ENCODE assay signal across 21 cellular contexts in the genomic region with DNA sequence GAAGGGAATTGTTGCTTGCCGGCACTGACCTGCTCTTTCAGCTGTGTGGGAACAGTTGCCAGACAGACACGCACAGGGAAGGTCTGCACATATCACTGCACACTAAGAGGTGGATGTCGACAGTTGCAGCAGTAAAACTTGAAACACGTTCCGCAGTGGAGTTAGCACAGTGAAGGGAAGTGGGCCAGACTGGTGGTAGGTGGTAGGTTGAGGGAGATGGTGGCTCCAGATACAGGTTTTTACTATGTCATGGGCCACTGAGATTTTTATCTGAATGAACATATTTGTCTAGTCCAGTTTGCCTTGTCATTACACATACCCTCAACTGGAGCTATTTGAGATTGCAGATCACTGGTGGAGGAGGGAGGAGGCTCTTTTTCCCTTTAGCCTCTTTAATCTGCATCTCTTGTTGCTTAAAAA. TPM values are rescaled to one million over a fixed set of nuclear protein-coding genes. Genes with fewer than 3 reads are reported as not detected.
A peak's percentile ranks its signal among the peaks of the same experiment; 100 is the strongest.
DNase-seq lines count a peak whose midpoint lies in the region; ATAC-seq and TF ChIP-seq lines count a peak whose summit lies in the region.
"Had no signal": no experiment of that assay in that cellular context is flagged by ENCODE, and none has a peak within 500 bp of the region (broad histone marks: within the 10 kb centered on the region; RNA-seq: fewer than 3 reads in every experiment).

No MANE protein-coding gene starts in this region.

- intact Hi-C loops in CD8-positive, alpha-beta T cell (cut with DNase I, micrococcal nuclease) = loop anchor here in 1 of 2 experiments (10.0 kb wide), 1 partner anchor 62 kb away; no protein-coding TSS in a partner anchor
- intact Hi-C loops in mucosa of descending colon (cut with DNase I, micrococcal nuclease) = no loop called here

- H3K27ac ChIP-seq in CD4-positive, CD25-positive, alpha-beta regulatory T cell (ENCODE audit: insufficient read depth, low read length, poor library complexity, severe bottlenecking) = no peak overlapping the region
- no peak overlapping the region for H3K27ac ChIP-seq in CD8-positive, alpha-beta T cell (ENCODE audit: low read depth, low read length)
- H3K27ac ChIP-seq: gastrocnemius medialis had no signal

- CTCF ChIA-PET in CD8-positive, alpha-beta T cell (lab: Charles Lee) = interaction anchor here (1.2 to 1.7 kb wide), 2 partner anchors 10 to 163 kb away, joined by 5 to 8 read pairs; no protein-coding TSS in a partner anchor
- CTCF ChIA-PET in activated CD8-positive, alpha-beta T cell treated with anti-CD3 and anti-CD28 coated beads, Interleukin-2, amount 10 ng/mL, durations not matched to agents 7 days and 5 days (lab: Charles Lee) = interaction anchor here (0.9 to 1.7 kb wide), 6 partner anchors 11 to 261 kb away, joined by 3 to 7 read pairs (median 4); a partner anchor contains a TSS

- no peaks in the 10 kb centered on the region for H3K27me3 ChIP-seq in CD4-positive, CD25-positive, alpha-beta regulatory T cell (ENCODE audit: control insufficient read depth, insufficient read depth, low read length)
- no peaks in the 10 kb centered on the region for H3K27me3 ChIP-seq in CD8-positive, alpha-beta T cell (ENCODE audit: insufficient read depth, low read length)
- H3K27me3 ChIP-seq: gastrocnemius medialis, tibial artery had no signal

- DNase-seq in CD4-positive, CD25-positive, alpha-beta regulatory T cell = peak in 1 of 3 donors; percentile 51
- DNase-seq in CD8-positive, alpha-beta T cell = peak in 4 of 7 experiments; percentile 2 to 58 (median 26)
- DNase-seq in activated CD8-positive, alpha-beta T cell treated with anti-CD3 and anti-CD28 coated beads, Interleukin-2, amount 10 ng/mL, durations not matched to agents 7 days and 5 days = peak; percentile 46
- DNase-seq in mucosa of descending colon (no peak), CD1c-positive myeloid dendritic cell (ENCODE audit: extremely low spot score) (no peak), nephron progenitor cell (no peak)
- DNase-seq in stimulated activated naive B cell treated with anti-CD40 and anti-IgM and Interleukin-4, amounts not matched to agents 10 μg/mL and 1 μg/mL and 100 μg/mL, for 72 hours = no peak
- DNase-seq: activated CD4-positive, alpha-beta T cell treated with anti-CD3 and anti-CD28 coated beads, Interleukin-2, amount 50 U/mL, for 4 hours; gastrocnemius medialis; Kasumi-1; NCI-H1105; NCI-H2107; NCI-H510A; NK-92 treated with Interleukin-12 subunit alpha and Interleukin-12 subunit beta, amount 100 ng/mL, for 24 hours; occipital lobe; tibial artery had no signal

- peak; percentile 50 to 58 for ATAC-seq in CD4-positive, CD25-positive, alpha-beta regulatory T cell (ENCODE audit: low read depth in 2 of 2)
- peak; percentile 85 for ATAC-seq in CD8-positive, alpha-beta T cell
- peak; percentile 67 for ATAC-seq in activated CD8-positive, alpha-beta T cell treated with anti-CD3 and anti-CD28 coated beads, Interleukin-2, amount 10 ng/mL, durations not matched to agents 7 days and 5 days
- peak; percentile 10 for ATAC-seq in mucosa of descending colon
- ATAC-seq in stimulated activated naive B cell treated with anti-CD40 and anti-IgM and Interleukin-4, amounts not matched to agents 10 μg/mL and 1 μg/mL and 100 μg/mL, for 72 hours (replicated peaks) = no peak
- ATAC-seq: esophagus mucosa; gastrocnemius medialis; SK-N-SH treated with all-trans-retinoic acid at 6 μM for 48 hours; stimulated activated memory B cell treated with anti-CD40 and anti-IgM and Interleukin-4, amounts not matched to agents 10 μg/mL and 1 μg/mL and 100 μg/mL, for 72 hours had no signal

- H3K4me1 Mint-ChIP-seq in CD4-positive, CD25-positive, alpha-beta regulatory T cell = peaks cover 37 to 60% (median 54%) of the 10 kb centered on the region in 4 donors
- H3K4me1 Mint-ChIP-seq in CD8-positive, alpha-beta T cell (ENCODE audit: low read depth) = peaks cover 61% of the 10 kb centered on the region
- peaks cover 59% of the 10 kb centered on the region for H3K4me1 Mint-ChIP-seq in activated CD8-positive, alpha-beta T cell treated with anti-CD3 and anti-CD28 coated beads, Interleukin-2, amount 10 ng/mL, durations not matched to agents 7 days and 5 days (ENCODE audit: low read depth)
- peaks cover 21 to 49% of the 10 kb centered on the region in 2 donors for H3K4me1 Mint-ChIP-seq in stimulated activated naive B cell treated with anti-CD40 and anti-IgM and Interleukin-4, amounts not matched to agents 10 μg/mL and 1 μg/mL and 100 μg/mL, for 72 hours
- peaks cover 31% of the 10 kb centered on the region for H3K4me1 Mint-ChIP-seq in nephron progenitor cell

- H3K4me1 ChIP-seq in CD4-positive, CD25-positive, alpha-beta regulatory T cell (ENCODE audit: control insufficient read depth, insufficient read depth, low read length, poor library complexity, severe bottlenecking) = peaks cover 69% of the 10 kb centered on the region
- H3K4me1 ChIP-seq in CD8-positive, alpha-beta T cell (ENCODE audit: insufficient read depth, low read length) = peaks cover 71% of the 10 kb centered on the region
- H3K4me1 ChIP-seq in mucosa of descending colon (ENCODE audit: low read depth) = peaks cover 13% of the 10 kb centered on the region

- H3K9me3 Mint-ChIP-seq in CD4-positive, CD25-positive, alpha-beta regulatory T cell = peaks cover 0 to 1% (median 0%) of the 10 kb centered on the region in 7 donors
- no peaks in the 10 kb centered on the region for H3K9me3 Mint-ChIP-seq in CD8-positive, alpha-beta T cell
- H3K9me3 Mint-ChIP-seq in activated CD8-positive, alpha-beta T cell treated with anti-CD3 and anti-CD28 coated beads, Interleukin-2, amount 10 ng/mL, durations not matched to agents 7 days and 5 days (ENCODE audit: insufficient read depth) = no peaks in the 10 kb centered on the region
- no peaks in the 10 kb centered on the region for H3K9me3 Mint-ChIP-seq in stimulated activated naive B cell treated with anti-CD40 and anti-IgM and Interleukin-4, amounts not matched to agents 10 μg/mL and 1 μg/mL and 100 μg/mL, for 72 hours
- H3K9me3 Mint-ChIP-seq in nephron progenitor cell = no peaks in the 10 kb centered on the region
- H3K9me3 Mint-ChIP-seq: activated T-helper 1 cell treated with anti-CD3 and anti-CD28 coated beads, Interleukin-12 subunit alpha, Interleukin-12 subunit beta, Interleukin-2, Interleukin-4 antibody, amounts not matched to agents 30 ng/mL and 10 ng/mL and 1 ng/mL, durations not matched to agents 14 hours and 24 hours and 36 hours; stimulated activated memory B cell treated with anti-CD40 and anti-IgM and Interleukin-4, amounts not matched to agents 10 μg/mL and 1 μg/mL and 100 μg/mL, for 72 hours had no signal

- H3K9me3 ChIP-seq in CD4-positive, CD25-positive, alpha-beta regulatory T cell (ENCODE audit: control insufficient read depth in 2 of 2, low read length in 2 of 2) = no peaks in the 10 kb centered on the region
- no peaks in the 10 kb centered on the region for H3K9me3 ChIP-seq in CD8-positive, alpha-beta T cell (ENCODE audit: low read length)
- no peaks in the 10 kb centered on the region for H3K9me3 ChIP-seq in mucosa of descending colon
- H3K9me3 ChIP-seq: gastrocnemius medialis, tibial artery had no signal

- H3K4me3 Mint-ChIP-seq in CD4-positive, CD25-positive, alpha-beta regulatory T cell = no peak overlapping the region
- H3K4me3 Mint-ChIP-seq in CD8-positive, alpha-beta T cell = no peak overlapping the region
- H3K4me3 Mint-ChIP-seq in activated CD8-positive, alpha-beta T cell treated with anti-CD3 and anti-CD28 coated beads, Interleukin-2, amount 10 ng/mL, durations not matched to agents 7 days and 5 days = no peak overlapping the region
- no peak overlapping the region for H3K4me3 Mint-ChIP-seq in stimulated activated naive B cell treated with anti-CD40 and anti-IgM and Interleukin-4, amounts not matched to agents 10 μg/mL and 1 μg/mL and 100 μg/mL, for 72 hours
- H3K4me3 Mint-ChIP-seq in nephron progenitor cell = no peak overlapping the region
- H3K4me3 Mint-ChIP-seq: activated T-helper 1 cell treated with anti-CD3 and anti-CD28 coated beads, Interleukin-12 subunit alpha, Interleukin-12 subunit beta, Interleukin-2, Interleukin-4 antibody, amounts not matched to agents 30 ng/mL and 10 ng/mL and 1 ng/mL, durations not matched to agents 14 hours and 24 hours and 36 hours; B cell; stimulated activated memory B cell treated with anti-CD40 and anti-IgM and Interleukin-4, amounts not matched to agents 10 μg/mL and 1 μg/mL and 100 μg/mL, for 72 hours had no signal

- no peak overlapping the region for H3K27ac Mint-ChIP-seq in CD4-positive, CD25-positive, alpha-beta regulatory T cell
- H3K27ac Mint-ChIP-seq in CD8-positive, alpha-beta T cell = no peak overlapping the region
- H3K27ac Mint-ChIP-seq in activated CD8-positive, alpha-beta T cell treated with anti-CD3 and anti-CD28 coated beads, Interleukin-2, amount 10 ng/mL, durations not matched to agents 7 days and 5 days = no peak overlapping the region
- no peak overlapping the region for H3K27ac Mint-ChIP-seq in stimulated activated naive B cell treated with anti-CD40 and anti-IgM and Interleukin-4, amounts not matched to agents 10 μg/mL and 1 μg/mL and 100 μg/mL, for 72 hours
- no peak overlapping the region for H3K27ac Mint-ChIP-seq in nephron progenitor cell
- H3K27ac Mint-ChIP-seq: activated T-helper 1 cell treated with anti-CD3 and anti-CD28 coated beads, Interleukin-12 subunit alpha, Interleukin-12 subunit beta, Interleukin-2, Interleukin-4 antibody, amounts not matched to agents 30 ng/mL and 10 ng/mL and 1 ng/mL, durations not matched to agents 14 hours and 24 hours and 36 hours; B cell; stimulated activated memory B cell treated with anti-CD40 and anti-IgM and Interleukin-4, amounts not matched to agents 10 μg/mL and 1 μg/mL and 100 μg/mL, for 72 hours had no signal

- peaks cover 5% of the 10 kb centered on the region for H3K36me3 ChIP-seq in CD4-positive, CD25-positive, alpha-beta regulatory T cell (ENCODE audit: control insufficient read depth, insufficient read depth, low read length)
- H3K36me3 ChIP-seq in CD8-positive, alpha-beta T cell (ENCODE audit: insufficient read depth, low read length) = no peaks in the 10 kb centered on the region
- no peaks in the 10 kb centered on the region for H3K36me3 ChIP-seq in mucosa of descending colon (ENCODE audit: low read depth)
- H3K36me3 ChIP-seq: gastrocnemius medialis, tibial artery had no signal

- TF ChIP-seq CTCF in CD8-positive, alpha-beta T cell (IDR thresholded peaks at IDR 0.05) = no peak
- no peak for TF ChIP-seq CTCF in mucosa of descending colon (IDR thresholded peaks at IDR 0.05)
- TF ChIP-seq CTCF in nephron progenitor cell (IDR thresholded peaks at IDR 0.05) = no peak

- H3K4me3 ChIP-seq in CD4-positive, CD25-positive, alpha-beta regulatory T cell (ENCODE audit: low read depth, low read length) = peak overlapping the region; percentile 38
- no peak overlapping the region for H3K4me3 ChIP-seq in CD8-positive, alpha-beta T cell (ENCODE audit: low read depth, low read length)
- no peak overlapping the region for H3K4me3 ChIP-seq in mucosa of descending colon
- H3K4me3 ChIP-seq: gastrocnemius medialis, tibial artery had no signal

- POLR2A ChIA-PET in CD8-positive, alpha-beta T cell (lab: Charles Lee) = interaction anchor here (0.7 to 1.9 kb wide), 4 partner anchors 9 to 155 kb away, joined by 3 to 4 read pairs (median 3); no protein-coding TSS in a partner anchor
- POLR2A ChIA-PET in activated CD8-positive, alpha-beta T cell treated with anti-CD3 and anti-CD28 coated beads, Interleukin-2, amount 10 ng/mL, durations not matched to agents 7 days and 5 days (lab: Charles Lee) = interaction anchor here (1.0 to 2.1 kb wide), 3 partner anchors 9 to 155 kb away, joined by 3 to 12 read pairs (median 3); no protein-coding TSS in a partner anchor

- peaks cover 14% of the 10 kb centered on the region for H3K36me3 Mint-ChIP-seq in CD4-positive, CD25-positive, alpha-beta regulatory T cell
- H3K36me3 Mint-ChIP-seq in CD8-positive, alpha-beta T cell = peaks cover 28% of the 10 kb centered on the region
- H3K36me3 Mint-ChIP-seq in activated CD8-positive, alpha-beta T cell treated with anti-CD3 and anti-CD28 coated beads, Interleukin-2, amount 10 ng/mL, durations not matched to agents 7 days and 5 days (ENCODE audit: low read depth) = peaks cover 38% of the 10 kb centered on the region
- H3K36me3 Mint-ChIP-seq in stimulated activated naive B cell treated with anti-CD40 and anti-IgM and Interleukin-4, amounts not matched to agents 10 μg/mL and 1 μg/mL and 100 μg/mL, for 72 hours = peaks cover 26 to 28% of the 10 kb centered on the region in 2 donors
- H3K36me3 Mint-ChIP-seq in nephron progenitor cell (ENCODE audit: low read depth) = peaks cover 34% of the 10 kb centered on the region

- no peaks in the 10 kb centered on the region for H3K27me3 Mint-ChIP-seq in CD4-positive, CD25-positive, alpha-beta regulatory T cell
- H3K27me3 Mint-ChIP-seq in CD8-positive, alpha-beta T cell (ENCODE audit: low read depth) = no peaks in the 10 kb centered on the region
- no peaks in the 10 kb centered on the region for H3K27me3 Mint-ChIP-seq in activated CD8-positive, alpha-beta T cell treated with anti-CD3 and anti-CD28 coated beads, Interleukin-2, amount 10 ng/mL, durations not matched to agents 7 days and 5 days (ENCODE audit: low read depth)
- H3K27me3 Mint-ChIP-seq in stimulated activated naive B cell treated with anti-CD40 and anti-IgM and Interleukin-4, amounts not matched to agents 10 μg/mL and 1 μg/mL and 100 μg/mL, for 72 hours = no peaks in the 10 kb centered on the region
- H3K27me3 Mint-ChIP-seq in nephron progenitor cell (ENCODE audit: low read depth, poor library complexity) = no peaks in the 10 kb centered on the region
- H3K27me3 Mint-ChIP-seq: B cell; stimulated activated memory B cell treated with anti-CD40 and anti-IgM and Interleukin-4, amounts not matched to agents 10 μg/mL and 1 μg/mL and 100 μg/mL, for 72 hours had no signal

RNA-seq across cellular contexts. Expression of a gene that starts 13.5 kb away (rescaled TPM):
- 34.9 TPM for total RNA-seq in CD4-positive, CD25-positive, alpha-beta regulatory T cell
- 100 to 1,000 TPM; 160 to 203 (median 187) TPM for polyA plus RNA-seq in CD4-positive, CD25-positive, alpha-beta regulatory T cell
- total RNA-seq in CD8-positive, alpha-beta T cell = 10 to 100 TPM; 14.3 to 15.4 TPM
- total RNA-seq in activated CD8-positive, alpha-beta T cell treated with anti-CD3 and anti-CD28 coated beads, Interleukin-2, amount 10 ng/mL, durations not matched to agents 7 days and 5 days = 10 to 100 TPM; 80.2 to 84.3 TPM
- total RNA-seq in mucosa of descending colon = 100 to 1,000 TPM in 1 of 3 donors, 10 to 100 TPM in 2; 38.7 to 102 (median 42.6) TPM

RNA-seq across cellular contexts. Expression of a gene that starts 13.5 kb away (rescaled TPM):
- total RNA-seq in CD4-positive, CD25-positive, alpha-beta regulatory T cell = 13.7 TPM
- 1 to 10 TPM; 1.0 to 2.4 (median 1.9) TPM for polyA plus RNA-seq in CD4-positive, CD25-positive, alpha-beta regulatory T cell
- 1 to 10 TPM; 4.6 to 5.2 TPM for total RNA-seq in CD8-positive, alpha-beta T cell
- total RNA-seq in activated CD8-positive, alpha-beta T cell treated with anti-CD3 and anti-CD28 coated beads, Interleukin-2, amount 10 ng/mL, durations not matched to agents 7 days and 5 days = 10 to 100 TPM; 22.4 to 24.2 TPM
- 10 to 100 TPM; 16.5 to 39.3 (median 19.9) TPM for total RNA-seq in mucosa of descending colon

Comparison
In these comparisons a context has a peak if more than half of its experiments do, and no peak if none do; other contexts are left out.
1. ATAC-seq: peak in CD4-positive, CD25-positive, alpha-beta regulatory T cell (2 of 2), CD8-positive, alpha-beta T cell (single experiment), activated CD8-positive, alpha-beta T cell treated with anti-CD3 and anti-CD28 coated beads, Interleukin-2, amount 10 ng/mL, durations not matched to agents 7 days and 5 days (single experiment) and mucosa of descending colon (single experiment); none in stimulated activated naive B cell treated with anti-CD40 and anti-IgM and Interleukin-4, amounts not matched to agents 10 μg/mL and 1 μg/mL and 100 μg/mL, for 72 hours (0 of 2).
2. DNase-seq: peak in CD8-positive, alpha-beta T cell (4 of 7) and activated CD8-positive, alpha-beta T cell treated with anti-CD3 and anti-CD28 coated beads, Interleukin-2, amount 10 ng/mL, durations not matched to agents 7 days and 5 days (single experiment); none in mucosa of descending colon (0 of 3), stimulated activated naive B cell treated with anti-CD40 and anti-IgM and Interleukin-4, amounts not matched to agents 10 μg/mL and 1 μg/mL and 100 μg/mL, for 72 hours (single experiment), CD1c-positive myeloid dendritic cell (single experiment) and nephron progenitor cell (single experiment).